In genomic region chr12:123120452-123121166, GRCh38 we compare ENCODE assay signal across 9 cellular contexts.
A peak's percentile ranks its signal among the peaks of the same experiment; 100 is the strongest.
DNase-seq lines count a peak whose midpoint lies in the region; ATAC-seq and TF ChIP-seq lines count a peak whose summit lies in the region.
"Had no signal": no experiment of that assay in that cellular context is flagged by ENCODE, and none has a peak within 500 bp of the region (broad histone marks: within the 10 kb centered on the region; RNA-seq: fewer than 3 reads in every experiment).

No MANE protein-coding gene starts in this region.

- no peaks in the 10 kb centered on the region for H3K36me3 ChIP-seq in muscle layer of colon (ENCODE audit: insufficient read depth, low read length)

- DNase-seq in NCI-H774 (lab: John Stamatoyannopoulos, UW) (no peak), GOT3 (lab: John Stamatoyannopoulos, UW) (no peak), GM10266 (ENCODE audit: extremely low spot score) (no peak), DMS 273 treated with DMSO at 0.1 percent for 48 hours (lab: John Stamatoyannopoulos, UW) (no peak)
- DNase-seq: erythroblast had no signal

- TF ChIP-seq CTCF in GM10266 (IDR thresholded peaks at IDR 0.05; ENCODE audit: control insufficient read depth, insufficient read depth, low read depth, missing control alignments) = no peak

- H3K9ac ChIP-seq in muscle layer of colon (ENCODE audit: low read length) = no peak overlapping the region

- peak overlapping the region; percentile 29 for H3K27ac ChIP-seq in muscle layer of colon (ENCODE audit: low read depth, low read length)

- no peak overlapping the region for H3K4me3 ChIP-seq in muscle layer of colon (ENCODE audit: low read depth in 1 of 2, low read length in 2 of 2)

- H3K27me3 ChIP-seq in muscle layer of colon (ENCODE audit: control insufficient read depth in 1 of 2, insufficient read depth in 2 of 2, low read length in 2 of 2) = no peaks in the 10 kb centered on the region

- ATAC-seq in GM18909 (IDR thresholded peaks at IDR 0.05; ENCODE audit: poor library complexity, unreplicated experiment) (peak; percentile 33), HG03064 (IDR thresholded peaks at IDR 0.05; ENCODE audit: low read depth, unreplicated experiment) (peak; percentile 25)
- peak; percentile 71 to 74 for ATAC-seq in activated CD4-positive, CD25-positive, alpha-beta regulatory T cell treated with anti-CD3 and anti-CD28 coated beads, Interleukin-2, amount 50 U/mL, for 24 hours

- H3K4me1 ChIP-seq in muscle layer of colon (ENCODE audit: insufficient read depth, low read length) = peaks cover 41% of the 10 kb centered on the region

- no peaks in the 10 kb centered on the region for H3K9me3 ChIP-seq in muscle layer of colon (ENCODE audit: low read length)
